Comparison of ENCODE assay signal across 1 cellular context in genomic region chr17:3927628-3928010, GRCh38.
TF ChIP-seq lines count a peak whose summit lies in the region.

No MANE protein-coding gene starts in this region.

TF ChIP-seq in HepG2, 621 proteins besides CTCF, POLR2A, EP300 and RAD21:
- TF ChIP-seq U2AF1 (optimal IDR thresholded peaks at IDR 0.05; ENCODE audit: low read depth, low read length) (no peak), ZKSCAN5 (CRISPR knock-in tag; IDR thresholded peaks at IDR 0.05) (no peak), DMTF1 (CRISPR knock-in tag; IDR thresholded peaks at IDR 0.05) (no peak), PCBP1 (IDR thresholded peaks at IDR 0.05; ENCODE audit: borderline replicate concordance, low read depth, low read length) (no peak), ZNF333 (CRISPR knock-in tag; IDR thresholded peaks at IDR 0.05; ENCODE audit: borderline replicate concordance) (no peak), TIGD3 (CRISPR knock-in tag; IDR thresholded peaks at IDR 0.05; ENCODE audit: borderline replicate concordance) (no peak), NCOA5 (CRISPR knock-in tag; IDR thresholded peaks at IDR 0.05) (no peak), CENPX (CRISPR knock-in tag; IDR thresholded peaks at IDR 0.05) (no peak), NAIF1 (CRISPR knock-in tag; IDR thresholded peaks at IDR 0.05; ENCODE audit: borderline replicate concordance) (no peak)
TF ChIP-seq in HepG2: peak in this region for 0.
